Comparison of ENCODE assay signal across 15 cellular contexts in genomic region chr1:26761217-26761616, GRCh38. TPM values are rescaled to one million over a fixed set of nuclear protein-coding genes. Genes with fewer than 3 reads are reported as not detected.
DNase-seq lines count a peak whose midpoint lies in the region; ATAC-seq, FAIRE-seq and TF ChIP-seq lines count a peak whose summit lies in the region.
"Had no signal": no experiment of that assay in that cellular context is flagged by ENCODE, and none has a peak within 500 bp of the region (broad histone marks: within the 10 kb centered on the region; RNA-seq: fewer than 3 reads in every experiment).

No MANE protein-coding gene starts in this region.

- 79% methylated on average over 3 of the region's 3 CpGs for WGBS in HepG2 (ENCODE audit: low lambda C conversion rate)
- WGBS in smooth muscle cell (ENCODE audit: low lambda C conversion rate), result 83% methylated on average over 3 of the region's 3 CpGs

- H3K4me1 ChIP-seq in GM23338 (ENCODE audit: insufficient read depth) (no peaks in the 10 kb centered on the region), HepG2 (ENCODE audit: insufficient read depth, low read length) (peaks cover 19% of the 10 kb centered on the region), smooth muscle cell (ENCODE audit: low read depth) (no peaks in the 10 kb centered on the region)
- H3K4me1 ChIP-seq: SJSA1 had no signal

- H3K79me2 ChIP-seq in GM23338 (replicated peaks; ENCODE audit: insufficient read depth), result peaks cover 40% of the 10 kb centered on the region
- H3K79me2 ChIP-seq in HepG2 (ENCODE audit: insufficient read depth, low read length), result peaks cover 12% of the 10 kb centered on the region
- peaks cover 83% of the 10 kb centered on the region for H3K79me2 ChIP-seq in smooth muscle cell (ENCODE audit: low read depth)

- H3K9me3 ChIP-seq in HepG2 (ENCODE audit: low read length) (no peaks in the 10 kb centered on the region), smooth muscle cell (replicated peaks; ENCODE audit: low read depth) (no peaks in the 10 kb centered on the region)
- H3K9me3 ChIP-seq: SJSA1 had no signal

- FAIRE-seq in HepG2 (lab: Jason Lieb, UNC), result no peak
- FAIRE-seq: endometrium had no signal

- H3K9ac ChIP-seq in HepG2 (ENCODE audit: insufficient read depth, low read depth, low read length) (no peak overlapping the region), smooth muscle cell (ENCODE audit: low read depth) (no peak overlapping the region)

- H3K4me3 Mint-ChIP-seq in GM23338, result no peak overlapping the region
- no peak overlapping the region for H3K4me3 Mint-ChIP-seq in activated naive CD8-positive, alpha-beta T cell
- H3K4me3 Mint-ChIP-seq: activated CD4-positive, alpha-beta T cell treated with anti-CD3 and anti-CD28 coated beads, Interleukin-2, amount 10 ng/mL, durations not matched to agents 7 days and 5 days; activated naive CD8-positive, alpha-beta T cell treated with anti-CD3 and anti-CD28 coated beads, Interleukin-2, amount 10 ng/mL, durations not matched to agents 7 days and 5 days; IgD-negative memory B cell had no signal

- H3K27ac ChIP-seq in GM23338 (ENCODE audit: low read depth) (no peak overlapping the region), HepG2 (ENCODE audit: extremely low read length, insufficient read depth, low read length) (no peak overlapping the region), smooth muscle cell (ENCODE audit: low read depth) (no peak overlapping the region)
- H3K27ac ChIP-seq: SJSA1 had no signal

- no TSS peak for BruUV-seq in HepG2 (replicated peaks; lab: Mats Ljungman, UMichigan)

- TF ChIP-seq CTCF in AG09309 (IDR thresholded peaks at IDR 0.05; ENCODE audit: control insufficient read depth, insufficient read depth, low read depth, low read length, missing control alignments) (peak; percentile 18), GM23338 (conservative IDR thresholded peaks at IDR 0.05; ENCODE audit: low read depth in 2 of 2) (no peak), HepG2 (CRISPR knock-in tag; IDR thresholded peaks at IDR 0.05) (no peak), smooth muscle cell (IDR thresholded peaks at IDR 0.05; ENCODE audit: borderline replicate concordance, insufficient read depth, poor library complexity, severe bottlenecking) (no peak)

- peaks cover 71% of the 10 kb centered on the region for H3K36me3 Mint-ChIP-seq in GM23338 (ENCODE audit: low read depth)
- H3K36me3 Mint-ChIP-seq in activated naive CD8-positive, alpha-beta T cell, result peaks cover 6% of the 10 kb centered on the region

- TF ChIP-seq RAD21 in HepG2 (CRISPR knock-in tag; IDR thresholded peaks at IDR 0.05), result no peak

- DNase-seq in AG09309 (ENCODE audit: low read depth), result no peak
- peak; percentile 9 for DNase-seq in GM23338 (ENCODE audit: low spot score)
- no peak for DNase-seq in HepG2 (ENCODE audit: low spot score)
- no peak for DNase-seq in smooth muscle cell (lab: John Stamatoyannopoulos, UW; ENCODE audit: unreplicated experiment)
- DNase-seq in dedifferentiated amniotic fluid mesenchymal stem cell (ENCODE audit: extremely low spot score), result no peak
- DNase-seq: activated CD4-positive, alpha-beta T cell treated with anti-CD3 and anti-CD28 coated beads, Interleukin-2, amount 10 ng/mL, durations not matched to agents 7 days and 5 days; activated naive CD8-positive, alpha-beta T cell treated with anti-CD3 and anti-CD28 coated beads, Interleukin-2, amount 10 ng/mL, durations not matched to agents 7 days and 5 days; NCI-H2171 treated with DMSO at 0.1 percent for 48 hours; stimulated activated CD4-positive, alpha-beta T cell treated with anti-CD3 and anti-CD28 coated beads, Interleukin-2, amount 100 ng/mL, for 24 hours had no signal

- no peak overlapping the region for H2AFZ ChIP-seq in GM23338
- no peak overlapping the region for H2AFZ ChIP-seq in HepG2 (ENCODE audit: low read length)
- H2AFZ ChIP-seq in smooth muscle cell (ENCODE audit: low read depth), result no peak overlapping the region

- in situ Hi-C loops in HepG2 (cut with HindIII; ENCODE audit: extremely low pct_ligation_motif_present, low pct_unique_long_range_greater_than_20kb), result no loop called here

- peaks cover 2% of the 10 kb centered on the region; the same call in 1 of the 3 replicates for H3K4me1 Mint-ChIP-seq in GM23338
- peaks cover 23% of the 10 kb centered on the region for H3K4me1 Mint-ChIP-seq in activated naive CD8-positive, alpha-beta T cell (ENCODE audit: low read depth)

- H3F3A ChIP-seq in GM23338 (replicated peaks; ENCODE audit: low read depth) (0 out of 2 replicates have a peak, but pooled peaks cover 2% of the 10 kb centered on the region), smooth muscle cell (ENCODE audit: low read depth) (peaks cover under 1% of the 10 kb centered on the region)

- peaks cover 45% of the 10 kb centered on the region for H3K36me3 ChIP-seq in GM23338 (ENCODE audit: insufficient read depth)
- H3K36me3 ChIP-seq in HepG2 (replicated peaks in 1 of 2; ENCODE audit: control insufficient read depth in 1 of 2, insufficient read depth in 2 of 2, low read length in 2 of 2), result peaks cover 31 to 75% of the 10 kb centered on the region in 2 experiments
- peaks cover 31% of the 10 kb centered on the region for H3K36me3 ChIP-seq in smooth muscle cell (ENCODE audit: low read depth)

- H4K20me1 ChIP-seq in GM23338 (replicated peaks; ENCODE audit: insufficient read depth) (peaks cover 41% of the 10 kb centered on the region), HepG2 (ENCODE audit: insufficient read depth, low read length) (peaks cover 4% of the 10 kb centered on the region; the same call in 1 of the 2 replicates), smooth muscle cell (ENCODE audit: low read depth) (peaks cover 99% of the 10 kb centered on the region)

- H3K27me3 Mint-ChIP-seq in GM23338 (ENCODE audit: insufficient read depth, low read depth, poor library complexity), result peaks cover 6% of the 10 kb centered on the region
- no peaks in the 10 kb centered on the region for H3K27me3 Mint-ChIP-seq in activated naive CD8-positive, alpha-beta T cell
- H3K27me3 Mint-ChIP-seq: activated CD4-positive, alpha-beta T cell treated with anti-CD3 and anti-CD28 coated beads, Interleukin-2, amount 10 ng/mL, durations not matched to agents 7 days and 5 days; activated naive CD8-positive, alpha-beta T cell treated with anti-CD3 and anti-CD28 coated beads, Interleukin-2, amount 10 ng/mL, durations not matched to agents 7 days and 5 days; IgD-negative memory B cell had no signal

- no peak overlapping the region for H3K27ac Mint-ChIP-seq in GM23338
- H3K27ac Mint-ChIP-seq in activated naive CD8-positive, alpha-beta T cell, result peak overlapping the region; percentile 71
- H3K27ac Mint-ChIP-seq: activated CD4-positive, alpha-beta T cell treated with anti-CD3 and anti-CD28 coated beads, Interleukin-2, amount 10 ng/mL, durations not matched to agents 7 days and 5 days; activated naive CD8-positive, alpha-beta T cell treated with anti-CD3 and anti-CD28 coated beads, Interleukin-2, amount 10 ng/mL, durations not matched to agents 7 days and 5 days; IgD-negative memory B cell had no signal

- H3K4me3 ChIP-seq in AG09309 (ENCODE audit: control insufficient read depth, low read depth, low read length) (no peak overlapping the region), GM23338 (no peak overlapping the region), HepG2 (replicated peaks in 1 of 3; ENCODE audit: insufficient read depth in 1 of 3, low read depth in 2 of 3, low read length in 3 of 3) (no peak overlapping the region), smooth muscle cell (no peak overlapping the region)
- H3K4me3 ChIP-seq: SJSA1 had no signal

- TF ChIP-seq EP300 in HepG2 (IDR thresholded peaks at IDR 0.05; ENCODE audit: low read depth in 2 of 2, low read length in 2 of 2) (no peak), HepG2 (CRISPR knock-in tag; IDR thresholded peaks at IDR 0.05; ENCODE audit: borderline replicate concordance) (no peak)

- no peak for TF ChIP-seq POLR2A in HepG2 (IDR thresholded peaks at IDR 0.05; ENCODE audit: insufficient read depth in 1 of 2, low read depth in 2 of 2, low read length in 2 of 2)

- no peaks in the 10 kb centered on the region for H3K9me2 ChIP-seq in GM23338 (ENCODE audit: insufficient read depth)

- H3K4me2 ChIP-seq in GM23338 (no peak overlapping the region), HepG2 (ENCODE audit: low read depth, low read length) (no peak overlapping the region), smooth muscle cell (no peak overlapping the region)

- intact Hi-C loops in HepG2 (cut with micrococcal nuclease; ENCODE audit: unreplicated experiment), result no loop called here

- POLR2A ChIA-PET in HepG2 (lab: Yijun Ruan, JAX), result interaction anchor here (1.3 kb wide), 1 partner anchor 23 kb away, joined by 5 read pairs; no protein-coding TSS in a partner anchor

- no peak; the same call in 2 of the 3 replicates for ATAC-seq in GM23338
- ATAC-seq in HepG2, result peak; percentile 64
- no peak for ATAC-seq in GM18861 (IDR thresholded peaks at IDR 0.05; ENCODE audit: unreplicated experiment)
- no peak for ATAC-seq in activated CD4-positive, CD25-positive, alpha-beta regulatory T cell treated with anti-CD3 and anti-CD28 coated beads, Interleukin-2, amount 50 U/mL, for 24 hours

- H3K27me3 ChIP-seq in GM23338 (ENCODE audit: insufficient read depth), result no peaks in the 10 kb centered on the region
- H3K27me3 ChIP-seq in HepG2 (ENCODE audit: control insufficient read depth in 1 of 2, insufficient read depth in 2 of 2, low read length in 2 of 2), result no peaks in the 10 kb centered on the region
- H3K27me3 ChIP-seq in smooth muscle cell (ENCODE audit: low read depth), result no peaks in the 10 kb centered on the region
- H3K27me3 ChIP-seq: SJSA1 had no signal

- no peaks in the 10 kb centered on the region; the same call in 2 of the 3 replicates for H3K9me3 Mint-ChIP-seq in GM23338
- no peaks in the 10 kb centered on the region for H3K9me3 Mint-ChIP-seq in activated naive CD8-positive, alpha-beta T cell (ENCODE audit: low read depth)
- H3K9me3 Mint-ChIP-seq: activated CD4-positive, alpha-beta T cell treated with anti-CD3 and anti-CD28 coated beads, Interleukin-2, amount 10 ng/mL, durations not matched to agents 7 days and 5 days; activated naive CD8-positive, alpha-beta T cell treated with anti-CD3 and anti-CD28 coated beads, Interleukin-2, amount 10 ng/mL, durations not matched to agents 7 days and 5 days; IgD-negative memory B cell had no signal

- CTCF ChIA-PET in HepG2 (lab: Yijun Ruan, JAX; ENCODE audit: low intra/inter-chr PET ratio, low total read pairs), result interaction anchor here (4.0 kb wide), 1 partner anchor 28 kb away, joined by 11 read pairs; no protein-coding TSS in a partner anchor

RNA-seq across cellular contexts. Expression of gene PIGV, which starts 26.5 kb away (rescaled TPM):
- 11.7 and 12.6 TPM in 2 replicates for total RNA-seq in GM23338 (2014; rRNA removed; shearing (Covaris generic))
- polyA plus RNA-seq in GM23338 (2016; fragmentation: Nextera tagmentation; extraction: Ambion mirVana), result 3.8 and 4.5 TPM in 2 replicates
- 7.9 and 13.5 TPM in 2 replicates for total RNA-seq in HepG2 (2016; rRNA removed; fragmentation: Illumina TruSeq; extraction: Trizol)
- 4.3 and 4.8 TPM in 2 replicates for total RNA-seq in HepG2 (2016; cell fraction: cytosol; rRNA removed; fragmentation: Illumina TruSeq; extraction: Trizol; ENCODE audit: low read depth)
- total RNA-seq in HepG2 (2016; cell fraction: insoluble cytoplasmic fraction; rRNA removed; fragmentation: Illumina TruSeq; extraction: Trizol), result 8.9 and 14.1 TPM in 2 replicates
- total RNA-seq in HepG2 (2016; cell fraction: membrane; rRNA removed; fragmentation: Illumina TruSeq; extraction: Trizol), result 9.7 and 9.9 TPM in 2 replicates
- 14.6 and 15.0 TPM in 2 replicates for total RNA-seq in HepG2 (2016; cell fraction: nucleus; rRNA removed; fragmentation: Illumina TruSeq; extraction: Trizol)
- 22.7 and 26.0 TPM in 2 replicates for polyA plus RNA-seq in HepG2 (2011; rRNA removed)
- polyA plus RNA-seq in HepG2 (2011; cell fraction: cytosol; rRNA removed), result 21.0 and 27.5 TPM in 2 replicates
- polyA plus RNA-seq in HepG2 (2011; cell fraction: nucleus; rRNA removed), result 14.3 and 18.5 TPM in 2 replicates
- 13.6 and 14.8 TPM in 2 replicates for polyA plus RNA-seq in HepG2 (2012)
- 2.9 and 4.4 TPM in 2 replicates for polyA plus RNA-seq in HepG2 (2016; cell fraction: cytosol; fragmentation: Illumina TruSeq; extraction: Trizol; ENCODE audit: low read depth)
- polyA plus RNA-seq in HepG2 (2016; cell fraction: insoluble cytoplasmic fraction; fragmentation: Illumina TruSeq; extraction: Trizol; ENCODE audit: low read depth), result 6.7 and 7.2 TPM in 2 replicates
- 5.3 and 7.0 TPM in 2 replicates for polyA plus RNA-seq in HepG2 (2016; cell fraction: membrane; fragmentation: Illumina TruSeq; extraction: Trizol; ENCODE audit: low read depth)
- polyA plus RNA-seq in HepG2 (2016; cell fraction: nucleus; fragmentation: Illumina TruSeq; extraction: Trizol; ENCODE audit: insufficient read depth, low read depth), result 16.2 and 17.4 TPM in 2 replicates
- polyA minus RNA-seq in HepG2 (2011; rRNA and poly(A)+ RNA removed; ENCODE audit: low replicate concordance), result 41.6 and 80.7 TPM in 2 replicates
- 15.5 and 15.7 TPM in 2 replicates for polyA minus RNA-seq in HepG2 (2011; cell fraction: cytosol; rRNA and poly(A)+ RNA removed)
- polyA minus RNA-seq in HepG2 (2011; cell fraction: nucleus; rRNA and poly(A)+ RNA removed), result 11.7 and 14.5 TPM in 2 replicates
- 9.9 and 13.8 TPM in 2 replicates for total RNA-seq in smooth muscle cell
- polyA plus RNA-seq in smooth muscle cell, result 8.7 and 9.4 TPM in 2 replicates
